ENCODE assay signal across 8 cellular contexts in the genomic region with DNA sequence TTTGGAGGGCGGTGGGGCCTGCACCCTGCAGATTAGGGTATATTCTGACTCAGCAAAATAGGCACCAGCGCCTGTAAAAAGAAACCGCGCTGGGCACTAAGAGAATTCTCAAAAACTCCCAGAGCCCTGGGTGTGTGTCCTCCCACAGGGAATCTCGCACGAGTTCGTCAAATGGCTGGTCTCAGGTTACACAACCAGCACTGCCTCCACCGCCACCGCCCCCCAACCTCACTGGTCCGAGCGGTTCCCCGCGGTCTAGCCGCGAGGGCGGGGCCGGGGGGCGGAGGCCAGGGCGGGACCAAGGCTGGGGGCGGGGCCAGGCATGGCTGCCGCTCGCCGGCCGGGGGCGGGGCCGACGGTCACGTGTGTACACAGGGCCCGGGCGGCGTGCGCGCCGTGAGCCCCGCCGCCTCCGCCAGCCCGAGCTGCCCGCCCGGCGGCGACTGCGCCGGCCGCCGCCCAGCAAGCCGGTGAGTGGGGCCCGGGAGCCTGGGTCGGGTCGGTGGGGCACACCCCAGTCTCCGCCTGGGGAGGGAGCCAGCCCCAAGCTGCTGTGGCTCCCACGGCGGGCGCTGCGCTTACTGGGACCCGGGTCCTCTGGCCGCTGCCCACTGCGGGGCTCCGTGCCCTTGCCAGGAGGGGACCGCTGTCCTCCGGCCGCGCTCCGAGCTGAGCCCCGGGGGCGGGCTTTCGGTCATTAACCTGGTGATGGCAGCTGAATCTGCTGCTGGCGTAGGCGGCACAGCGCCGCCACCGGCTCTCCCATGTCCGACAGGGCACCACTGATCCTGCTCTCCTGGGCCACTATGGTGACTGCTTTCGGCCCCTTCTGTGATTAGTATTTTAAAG. TPM values are rescaled to one million over a fixed set of nuclear protein-coding genes. Genes with fewer than 3 reads are reported as not detected.
A peak's percentile ranks its signal among the peaks of the same experiment; 100 is the strongest.
DNase-seq lines count a peak whose midpoint lies in the region; ATAC-seq and TF ChIP-seq lines count a peak whose summit lies in the region.

Gene GPR146 (plus strand): TSS at position 358 of the 849 bp plus-strand sequence. CDS start 12,970 bp downstream, outside the sequence.

- ATAC-seq in GM23338, result peak; percentile 86

- POLR2A ChIA-PET in RWPE1 (lab: Yijun Ruan, JAX; ENCODE audit: low non-redundant PET), result no interaction called here

- intact Hi-C loops in activated T-helper 2 cell treated with anti-CD3 and anti-CD28 coated beads, Interferon-gamma antibody, Interleukin-2, Interleukin-4, amounts not matched to agents 10 μg/mL and 5 μg/mL and 100 μg/mL, durations not matched to agents 14 hours and 24 hours and 36 hours (cut with micrococcal nuclease), result loop anchor here (2.0 to 10.0 kb wide), 3 partner anchors 20 to 130 kb away; partner anchors contain the start of gene COX19

- H3K9me2 ChIP-seq in GM23338 (ENCODE audit: insufficient read depth), result no peaks in the 10 kb centered on the region

- CTCF ChIA-PET in RWPE1 (lab: Yijun Ruan, JAX), result interaction anchor here (0.6 to 1.4 kb wide), 9 partner anchors 9 to 480 kb away, joined by 3 to 13 read pairs (median 4); no protein-coding TSS in a partner anchor

- peak within 1 kb of the TSS; percentile 71 for H3K4me3 ChIP-seq in GM23338
- H3K4me3 ChIP-seq in fibroblast of pulmonary artery (replicated peaks; ENCODE audit: low read depth, low read length), result peak within 1 kb of the TSS; percentile 62

- H3K4me3 Mint-ChIP-seq in GM23338 (peak within 1 kb of the TSS; percentile 81), nephron progenitor cell (peak within 1 kb of the TSS; percentile 91)
- peak within 1 kb of the TSS; percentile 88 for H3K4me3 Mint-ChIP-seq in activated T-helper 2 cell treated with anti-CD3 and anti-CD28 coated beads, Interferon-gamma antibody, Interleukin-2, Interleukin-4, amounts not matched to agents 10 μg/mL and 5 μg/mL and 100 μg/mL, durations not matched to agents 14 hours and 24 hours and 36 hours (ENCODE audit: low read depth)
- H3K4me3 Mint-ChIP-seq in stimulated activated naive CD8-positive, alpha-beta T cell treated with anti-CD3 and anti-CD28 coated beads, Interleukin-15, Interleukin-2, amounts not matched to agents 100 ng/mL and 50 ng/mL, for 24 hours, result peak within 1 kb of the TSS; percentile 91

- peaks cover 3% of the 10 kb centered on the region; the same call in 1 of the 2 replicates for H4K20me1 ChIP-seq in GM23338 (replicated peaks; ENCODE audit: insufficient read depth)

- H3K27ac Mint-ChIP-seq in GM23338 (peak within 1 kb of the TSS; percentile 97), nephron progenitor cell (peak within 1 kb of the TSS; percentile 94)
- H3K27ac Mint-ChIP-seq in activated T-helper 2 cell treated with anti-CD3 and anti-CD28 coated beads, Interferon-gamma antibody, Interleukin-2, Interleukin-4, amounts not matched to agents 10 μg/mL and 5 μg/mL and 100 μg/mL, durations not matched to agents 14 hours and 24 hours and 36 hours, result peak within 1 kb of the TSS; percentile 65
- peak within 1 kb of the TSS; percentile 37 for H3K27ac Mint-ChIP-seq in stimulated activated naive CD8-positive, alpha-beta T cell treated with anti-CD3 and anti-CD28 coated beads, Interleukin-15, Interleukin-2, amounts not matched to agents 100 ng/mL and 50 ng/mL, for 24 hours

- DNase-seq in ELR (ENCODE audit: low read depth) (peak; percentile 97), GM23338 (ENCODE audit: low spot score) (peak; percentile 98), RWPE1 (ENCODE audit: low spot score) (peak; percentile 98), fibroblast of pulmonary artery (ENCODE audit: low read depth) (peak; percentile 96), nephron progenitor cell (peak; percentile 99)
- DNase-seq in activated T-helper 2 cell treated with anti-CD3 and anti-CD28 coated beads, Interferon-gamma antibody, Interleukin-2, Interleukin-4, amounts not matched to agents 10 μg/mL and 5 μg/mL and 100 μg/mL, durations not matched to agents 14 hours and 24 hours and 36 hours (ENCODE audit: low spot score), result peak; percentile 86

- peaks cover 11% of the 10 kb centered on the region for H3K4me1 ChIP-seq in GM23338 (ENCODE audit: insufficient read depth)

- H3K27ac ChIP-seq in GM23338 (ENCODE audit: low read depth), result peak within 1 kb of the TSS; percentile 84
- H3K27ac ChIP-seq in RWPE1, result peak within 1 kb of the TSS; percentile 88

- no peaks in the 10 kb centered on the region for H3K27me3 ChIP-seq in GM23338 (ENCODE audit: insufficient read depth)

- peaks cover 37% of the 10 kb centered on the region for H3K79me2 ChIP-seq in GM23338 (replicated peaks; ENCODE audit: insufficient read depth)

- H3K36me3 Mint-ChIP-seq in GM23338 (ENCODE audit: low read depth) (peaks cover 7% of the 10 kb centered on the region), nephron progenitor cell (ENCODE audit: low read depth) (peaks cover 7% of the 10 kb centered on the region)
- H3K36me3 Mint-ChIP-seq in activated T-helper 2 cell treated with anti-CD3 and anti-CD28 coated beads, Interferon-gamma antibody, Interleukin-2, Interleukin-4, amounts not matched to agents 10 μg/mL and 5 μg/mL and 100 μg/mL, durations not matched to agents 14 hours and 24 hours and 36 hours (ENCODE audit: low read depth), result no peaks in the 10 kb centered on the region
- no peaks in the 10 kb centered on the region for H3K36me3 Mint-ChIP-seq in stimulated activated naive CD8-positive, alpha-beta T cell treated with anti-CD3 and anti-CD28 coated beads, Interleukin-15, Interleukin-2, amounts not matched to agents 100 ng/mL and 50 ng/mL, for 24 hours (ENCODE audit: low read depth)

- H3K9me3 Mint-ChIP-seq in GM23338, result peaks cover 9% of the 10 kb centered on the region
- H3K9me3 Mint-ChIP-seq in activated T-helper 2 cell treated with anti-CD3 and anti-CD28 coated beads, Interferon-gamma antibody, Interleukin-2, Interleukin-4, amounts not matched to agents 10 μg/mL and 5 μg/mL and 100 μg/mL, durations not matched to agents 14 hours and 24 hours and 36 hours, result no peaks in the 10 kb centered on the region
- peaks cover 7% of the 10 kb centered on the region for H3K9me3 Mint-ChIP-seq in nephron progenitor cell
- no peaks in the 10 kb centered on the region for H3K9me3 Mint-ChIP-seq in stimulated activated naive CD8-positive, alpha-beta T cell treated with anti-CD3 and anti-CD28 coated beads, Interleukin-15, Interleukin-2, amounts not matched to agents 100 ng/mL and 50 ng/mL, for 24 hours

- H2AFZ ChIP-seq in GM23338, result no peak within 1 kb of the TSS

- H3F3A ChIP-seq in GM23338 (replicated peaks; ENCODE audit: low read depth), result peaks cover 6% of the 10 kb centered on the region; the same call in 1 of the 2 replicates

- peak within 1 kb of the TSS; percentile 83 for H3K4me2 ChIP-seq in GM23338

- H3K36me3 ChIP-seq in GM23338 (ENCODE audit: insufficient read depth), result no peaks in the 10 kb centered on the region

- peak; percentile 55 to 59 for TF ChIP-seq CTCF in GM23338 (conservative IDR thresholded peaks at IDR 0.05; ENCODE audit: low read depth in 2 of 2)
- peak; percentile 48 for TF ChIP-seq CTCF in LNCAP (IDR thresholded peaks at IDR 0.05)
- TF ChIP-seq CTCF in RWPE1 (conservative IDR thresholded peaks at IDR 0.05; ENCODE audit: low read depth), result peak; percentile 78
- peak; percentile 58 for TF ChIP-seq CTCF in fibroblast of pulmonary artery (IDR thresholded peaks at IDR 0.05; ENCODE audit: low read length, missing control alignments)
- TF ChIP-seq CTCF in nephron progenitor cell (IDR thresholded peaks at IDR 0.05), result peak; percentile 40

- peaks cover 3% of the 10 kb centered on the region for H3K27me3 Mint-ChIP-seq in GM23338 (ENCODE audit: insufficient read depth, low read depth, poor library complexity)
- H3K27me3 Mint-ChIP-seq in activated T-helper 2 cell treated with anti-CD3 and anti-CD28 coated beads, Interferon-gamma antibody, Interleukin-2, Interleukin-4, amounts not matched to agents 10 μg/mL and 5 μg/mL and 100 μg/mL, durations not matched to agents 14 hours and 24 hours and 36 hours (ENCODE audit: low read depth), result no peaks in the 10 kb centered on the region
- H3K27me3 Mint-ChIP-seq in nephron progenitor cell (ENCODE audit: low read depth, poor library complexity), result peaks cover 11% of the 10 kb centered on the region
- peaks cover 19% of the 10 kb centered on the region for H3K27me3 Mint-ChIP-seq in stimulated activated naive CD8-positive, alpha-beta T cell treated with anti-CD3 and anti-CD28 coated beads, Interleukin-15, Interleukin-2, amounts not matched to agents 100 ng/mL and 50 ng/mL, for 24 hours

- H3K4me1 Mint-ChIP-seq in GM23338 (peaks cover 42% of the 10 kb centered on the region), nephron progenitor cell (peaks cover 84% of the 10 kb centered on the region)
- peaks cover 58% of the 10 kb centered on the region for H3K4me1 Mint-ChIP-seq in activated T-helper 2 cell treated with anti-CD3 and anti-CD28 coated beads, Interferon-gamma antibody, Interleukin-2, Interleukin-4, amounts not matched to agents 10 μg/mL and 5 μg/mL and 100 μg/mL, durations not matched to agents 14 hours and 24 hours and 36 hours (ENCODE audit: low read depth)
- peaks cover 74% of the 10 kb centered on the region for H3K4me1 Mint-ChIP-seq in stimulated activated naive CD8-positive, alpha-beta T cell treated with anti-CD3 and anti-CD28 coated beads, Interleukin-15, Interleukin-2, amounts not matched to agents 100 ng/mL and 50 ng/mL, for 24 hours (ENCODE audit: low read depth)

TF ChIP-seq in GM23338, 12 proteins besides CTCF, POLR2A, EP300 and RAD21 (continues in another document):
- no peak for TF ChIP-seq ZNF114 (CRISPR knock-in tag; IDR thresholded peaks at IDR 0.05)
- no peak for TF ChIP-seq EZH2 (IDR thresholded peaks at IDR 0.05; ENCODE audit: low read depth, unreplicated experiment)
- no peak for TF ChIP-seq POLR2AphosphoS5 (IDR thresholded peaks at IDR 0.05; ENCODE audit: low read depth)
- no peak for TF ChIP-seq NANOG (IDR thresholded peaks at IDR 0.05; ENCODE audit: borderline replicate concordance)
- TF ChIP-seq CREB1 (CRISPR knock-in tag; IDR thresholded peaks at IDR 0.05; ENCODE audit: low read depth), result peak; percentile 44; the same call in 1 of the 2 replicates
- no peak for TF ChIP-seq STAT1 (IDR thresholded peaks at IDR 0.05; ENCODE audit: unreplicated experiment)

RNA-seq across cellular contexts. Expression of gene GPR146, which starts in this region (rescaled TPM):
- total RNA-seq in GM23338 (2014; rRNA removed; shearing (Covaris generic)), result 0.16 and 0.28 TPM in 2 replicates
- polyA plus RNA-seq in GM23338 (2016; fragmentation: Nextera tagmentation; extraction: Ambion mirVana), result 0.37 TPM in 1 of 2 replicates, not detected in the other
- 5.6 and 6.7 TPM in 2 replicates for total RNA-seq in activated T-helper 2 cell treated with anti-CD3 and anti-CD28 coated beads, Interferon-gamma antibody, Interleukin-2, Interleukin-4, amounts not matched to agents 10 μg/mL and 5 μg/mL and 100 μg/mL, durations not matched to agents 14 hours and 24 hours and 36 hours

Comparison
In these comparisons a context has a peak if more than half of its experiments do, and no peak if none do; other contexts are left out.
1. Peak in every context shown above with its lines: DNase-seq, ATAC-seq, H3K4me3 ChIP-seq and H3K27ac ChIP-seq.
2. Peak in DNase-seq, ATAC-seq, H3K4me3 ChIP-seq, H3K27ac ChIP-seq and H3K4me2 ChIP-seq in GM23338; RNA of the gene not detected or under 1 TPM.
3. H3K27ac Mint-ChIP-seq: peak in every context shown above with its lines; median percentile 97 in GM23338; 94 in nephron progenitor cell; 65 in activated T-helper 2 cell treated with anti-CD3 and anti-CD28 coated beads, Interferon-gamma antibody, Interleukin-2, Interleukin-4, amounts not matched to agents 10 μg/mL and 5 μg/mL and 100 μg/mL, durations not matched to agents 14 hours and 24 hours and 36 hours; 37 in stimulated activated naive CD8-positive, alpha-beta T cell treated with anti-CD3 and anti-CD28 coated beads, Interleukin-15, Interleukin-2, amounts not matched to agents 100 ng/mL and 50 ng/mL, for 24 hours.